Comparison of ENCODE assay signal across 8 cellular contexts in the genomic region with DNA sequence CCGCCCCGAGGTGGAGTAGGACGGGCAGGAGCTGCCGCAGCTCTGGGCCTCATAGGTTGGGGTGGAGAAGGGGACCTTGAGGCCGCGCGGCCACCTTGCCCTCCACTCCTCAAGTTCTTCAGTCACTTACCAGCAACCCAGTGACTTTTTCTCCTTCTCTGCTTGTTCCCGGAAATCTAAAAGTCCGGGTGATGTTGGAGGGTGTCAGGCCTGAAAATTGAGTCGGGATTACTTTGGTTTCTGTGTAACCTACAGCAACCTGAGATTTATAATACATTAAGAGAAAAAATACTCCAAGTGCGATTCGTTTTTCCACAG. TPM values are rescaled to one million over a fixed set of nuclear protein-coding genes. Genes with fewer than 3 reads are reported as not detected.
A peak's percentile ranks its signal among the peaks of the same experiment; 100 is the strongest.
DNase-seq lines count a peak whose midpoint lies in the region; ATAC-seq and TF ChIP-seq lines count a peak whose summit lies in the region.

No MANE protein-coding gene starts in this region.

- TF ChIP-seq POLR2A in transverse colon (IDR thresholded peaks at IDR 0.05) = no peak

- no peaks in the 10 kb centered on the region for H3K27me3 Mint-ChIP-seq in activated T-cell treated with anti-CD3 and anti-CD28 coated beads, Interleukin-2, amount 50 U/mL, for 4 hours (ENCODE audit: low read depth)

- ATAC-seq in activated T-cell treated with anti-CD3 and anti-CD28 coated beads, Interleukin-2, amount 50 U/mL, for 4 hours = no peak
- peak; percentile 17 for ATAC-seq in lung (ENCODE audit: insufficient read depth, low FRiP score)

- H3K27me3 ChIP-seq in brain microvascular endothelial cell (replicated peaks) (no peaks in the 10 kb centered on the region), lung (ENCODE audit: control insufficient read depth, insufficient read depth) (no peaks in the 10 kb centered on the region), transverse colon (no peaks in the 10 kb centered on the region)

- no peak for DNase-seq in activated T-cell treated with anti-CD3 and anti-CD28 coated beads, Interleukin-2, amount 50 U/mL, for 4 hours
- no peak for DNase-seq in activated T-cell treated with anti-CD3 and anti-CD28 coated beads for 4 hours
- DNase-seq in brain microvascular endothelial cell = no peak
- DNase-seq in lung (ENCODE audit: low spot score) = no peak
- DNase-seq in transverse colon = no peak
- no peak for DNase-seq in mucosa of gallbladder (ENCODE audit: low spot score)
- DNase-seq in glomerular visceral epithelial cell (ENCODE audit: extremely low spot score) = no peak
- DNase-seq in stimulated activated naive CD4-positive, alpha-beta T cell treated with Interleukin-2 at 50 U/mL for 16 hours (lab: John Stamatoyannopoulos, UW) = no peak

- in situ Hi-C loops in brain microvascular endothelial cell (cut with HindIII; ENCODE audit: low pct_ligation_motif_present, low sequenced_read_pairs) (no loop called here), transverse colon (cut with MboI; ENCODE audit: low pct_ligation_motif_present in 1 of 4, low pct_unique_long_range_greater_than_20kb in 1 of 4, low sequenced_read_pairs in 3 of 4) (no loop called here)

- peaks cover 2% of the 10 kb centered on the region for H3K36me3 ChIP-seq in brain microvascular endothelial cell (replicated peaks)
- H3K36me3 ChIP-seq in lung (ENCODE audit: control insufficient read depth in 2 of 2, insufficient read depth in 2 of 2, low read length in 2 of 2) = peaks cover under 1 to 5% of the 10 kb centered on the region in 2 donors
- peaks cover 0 to 3% (median 0%) of the 10 kb centered on the region in 4 donors for H3K36me3 ChIP-seq in transverse colon

- H3K9me3 Mint-ChIP-seq in activated T-cell treated with anti-CD3 and anti-CD28 coated beads, Interleukin-2, amount 50 U/mL, for 4 hours = no peaks in the 10 kb centered on the region

- peak overlapping the region; percentile 69 for H3K27ac ChIP-seq in brain microvascular endothelial cell
- H3K27ac ChIP-seq in lung (ENCODE audit: low read depth in 1 of 2, low read length in 1 of 2) = peak overlapping the region; percentile 94 to 97
- peak overlapping the region; percentile 93 to 96 (median 94) for H3K27ac ChIP-seq in transverse colon

- peak overlapping the region; percentile 97 for H3K4me3 ChIP-seq in brain microvascular endothelial cell (ENCODE audit: low read depth, low read length)
- peak overlapping the region; percentile 72 for H3K4me3 ChIP-seq in lung
- peak overlapping the region; percentile 74 to 89 (median 80) for H3K4me3 ChIP-seq in transverse colon

- peaks cover 20% of the 10 kb centered on the region for H3K36me3 Mint-ChIP-seq in activated T-cell treated with anti-CD3 and anti-CD28 coated beads, Interleukin-2, amount 50 U/mL, for 4 hours (ENCODE audit: insufficient read depth)

- peak overlapping the region; percentile 96 for H3K4me3 Mint-ChIP-seq in activated T-cell treated with anti-CD3 and anti-CD28 coated beads, Interleukin-2, amount 50 U/mL, for 4 hours

- no peak for TF ChIP-seq CTCF in brain microvascular endothelial cell (IDR thresholded peaks at IDR 0.05; ENCODE audit: low read depth, low read length, missing control alignments)
- TF ChIP-seq CTCF in lung (IDR thresholded peaks at IDR 0.05; ENCODE audit: control extremely low read depth, extremely low read depth) = no peak
- no peak for TF ChIP-seq CTCF in transverse colon (IDR thresholded peaks at IDR 0.05)

- no peak for TF ChIP-seq EP300 in transverse colon (IDR thresholded peaks at IDR 0.05; ENCODE audit: low read depth)

- peaks cover 49% of the 10 kb centered on the region for H3K4me1 Mint-ChIP-seq in activated T-cell treated with anti-CD3 and anti-CD28 coated beads, Interleukin-2, amount 50 U/mL, for 4 hours (ENCODE audit: low read depth)

- peaks cover 2 to 4% of the 10 kb centered on the region in 2 donors for H3K4me1 ChIP-seq in lung (ENCODE audit: control insufficient read depth in 2 of 2, insufficient read depth in 2 of 2, low read length in 2 of 2)
- H3K4me1 ChIP-seq in transverse colon = peaks cover 11 to 29% (median 18%) of the 10 kb centered on the region in 4 donors

- 0% methylated on average over 12 of the region's 12 CpGs for WGBS in lung, 2 donors
- WGBS in transverse colon (ENCODE audit: low coverage in 1 of 2), 2 donors = 0% methylated on average over 10 to 12 of the region's 12 CpGs

- intact Hi-C loops in transverse colon (cut with DNase I; ENCODE audit: low total_unique reads) = no loop called here

- no peaks in the 10 kb centered on the region for H3K9me3 ChIP-seq in lung (ENCODE audit: control insufficient read depth in 2 of 2, insufficient read depth in 1 of 2, low read length in 1 of 2)
- no peaks in the 10 kb centered on the region for H3K9me3 ChIP-seq in transverse colon

RNA-seq across cellular contexts. Expression of a gene that starts 0.3 kb away (rescaled TPM):
- 10 to 100 TPM; 53.6 to 58.6 (median 57.6) TPM for total RNA-seq in activated T-cell treated with anti-CD3 and anti-CD28 coated beads, Interleukin-2, amount 50 U/mL, for 4 hours
- total RNA-seq in lung = 10 to 100 TPM; 27.2 to 28.6 TPM
- polyA plus RNA-seq in lung = 10 to 100 TPM; 28.6 to 66.9 TPM
- total RNA-seq in transverse colon = 10 to 100 TPM; 16.7 to 37.2 (median 30.3) TPM
- 35.1 TPM for total RNA-seq in mucosa of gallbladder

RNA-seq across cellular contexts. Expression of a gene that starts 18.1 kb away (rescaled TPM):
- not detected for total RNA-seq in activated T-cell treated with anti-CD3 and anti-CD28 coated beads, Interleukin-2, amount 50 U/mL, for 4 hours
- not detected for total RNA-seq in lung
- not detected for polyA plus RNA-seq in lung
- not detected for total RNA-seq in transverse colon
- total RNA-seq in mucosa of gallbladder = not detected

RNA-seq across cellular contexts. Expression of a gene that starts 26.2 kb away (rescaled TPM):
- not detected for total RNA-seq in activated T-cell treated with anti-CD3 and anti-CD28 coated beads, Interleukin-2, amount 50 U/mL, for 4 hours
- total RNA-seq in lung (under 1 TPM; 0.25 to 0.28 TPM), transverse colon (not detected), mucosa of gallbladder (not detected)
- under 1 TPM in 1 of 2 donors, not detected in 1; 0.07 TPM for polyA plus RNA-seq in lung

RNA-seq across cellular contexts. Expression of a gene that starts 44.6 kb away (rescaled TPM):
- under 1 TPM; 0.29 to 0.43 (median 0.40) TPM for total RNA-seq in activated T-cell treated with anti-CD3 and anti-CD28 coated beads, Interleukin-2, amount 50 U/mL, for 4 hours
- 10 to 100 TPM; 20.6 to 46.1 TPM for total RNA-seq in lung
- 1 to 10 TPM; 5.4 to 9.0 TPM for polyA plus RNA-seq in lung
- under 1 TPM in 2 of 4 donors, not detected in 2; 0.32 to 0.55 TPM for total RNA-seq in transverse colon
- total RNA-seq in mucosa of gallbladder = 0.49 TPM
